Comparison of ENCODE assay signal across 8 cellular contexts in genomic region chr18:11981633-11982366, GRCh38. TPM values are rescaled to one million over a fixed set of nuclear protein-coding genes. Genes with fewer than 3 reads are reported as not detected.
DNase-seq lines count a peak whose midpoint lies in the region; ATAC-seq and TF ChIP-seq lines count a peak whose summit lies in the region.

No MANE protein-coding gene starts in this region.

- peak; percentile 20 for ATAC-seq in GM19372 (IDR thresholded peaks at IDR 0.05; ENCODE audit: low read depth, unreplicated experiment)
- ATAC-seq in HG03432 (IDR thresholded peaks at IDR 0.05; ENCODE audit: unreplicated experiment): peak; percentile 22
- peak; percentile 29 to 45 for ATAC-seq in lower lobe of right lung

- H3K36me3 ChIP-seq in lower lobe of right lung: no peaks in the 10 kb centered on the region

- peaks cover 66% of the 10 kb centered on the region for H3K4me1 Mint-ChIP-seq in CD14-positive monocyte
- peaks cover 25% of the 10 kb centered on the region for H3K4me1 Mint-ChIP-seq in stimulated activated naive CD8-positive, alpha-beta T cell treated with anti-CD3 and anti-CD28 coated beads, Interleukin-15, Interleukin-2, amounts not matched to agents 100 ng/mL and 50 ng/mL, for 24 hours (ENCODE audit: low read depth)

- no peaks in the 10 kb centered on the region for H3K9me3 ChIP-seq in lower lobe of right lung

- intact Hi-C loops in CD14-positive monocyte (cut with micrococcal nuclease) (loop anchor here (2.0 to 10.0 kb wide), 5 partner anchors 34 to 396 kb away; partner anchors contain the start of genes AFG3L2 (in 2 of the 2) and CHMP1B (in 2 of the 2)), lower lobe of right lung (cut with DNase I) (no loop called here)

- peak overlapping the region; percentile 89 to 97 (median 95) for H3K27ac Mint-ChIP-seq in CD14-positive monocyte
- H3K27ac Mint-ChIP-seq in stimulated activated naive CD8-positive, alpha-beta T cell treated with anti-CD3 and anti-CD28 coated beads, Interleukin-15, Interleukin-2, amounts not matched to agents 100 ng/mL and 50 ng/mL, for 24 hours: peak overlapping the region; percentile 61

- no peaks in the 10 kb centered on the region for H3K36me3 Mint-ChIP-seq in CD14-positive monocyte
- H3K36me3 Mint-ChIP-seq in stimulated activated naive CD8-positive, alpha-beta T cell treated with anti-CD3 and anti-CD28 coated beads, Interleukin-15, Interleukin-2, amounts not matched to agents 100 ng/mL and 50 ng/mL, for 24 hours (ENCODE audit: low read depth): no peaks in the 10 kb centered on the region

- no peak for TF ChIP-seq CTCF in CD14-positive monocyte (IDR thresholded peaks at IDR 0.05)
- no peak for TF ChIP-seq CTCF in coronary artery (IDR thresholded peaks at IDR 0.05)
- no peak for TF ChIP-seq CTCF in lower lobe of right lung (IDR thresholded peaks at IDR 0.05)

- DNase-seq in CD14-positive monocyte (ENCODE audit: low spot score) (peak; percentile 66), SKM-1 (lab: John Stamatoyannopoulos, UW; ENCODE audit: unreplicated experiment) (peak; percentile 30), coronary artery (ENCODE audit: low spot score) (no peak), lower lobe of right lung (peak; percentile 75), occipital lobe (lab: John Stamatoyannopoulos, UW) (no peak)

- peaks cover 49% of the 10 kb centered on the region for H3K4me1 ChIP-seq in lower lobe of right lung

- no peaks in the 10 kb centered on the region for H3K27me3 Mint-ChIP-seq in CD14-positive monocyte (ENCODE audit: low read depth in 3 of 3)
- H3K27me3 Mint-ChIP-seq in stimulated activated naive CD8-positive, alpha-beta T cell treated with anti-CD3 and anti-CD28 coated beads, Interleukin-15, Interleukin-2, amounts not matched to agents 100 ng/mL and 50 ng/mL, for 24 hours: no peaks in the 10 kb centered on the region

- no peaks in the 10 kb centered on the region for H3K27me3 ChIP-seq in lower lobe of right lung (ENCODE audit: low read depth)

- H3K27ac ChIP-seq in coronary artery (peak overlapping the region; percentile 95 to 97), lower lobe of right lung (peak overlapping the region; percentile 99)

- peak overlapping the region; percentile 93 to 96 for H3K4me3 Mint-ChIP-seq in CD14-positive monocyte
- H3K4me3 Mint-ChIP-seq in stimulated activated naive CD8-positive, alpha-beta T cell treated with anti-CD3 and anti-CD28 coated beads, Interleukin-15, Interleukin-2, amounts not matched to agents 100 ng/mL and 50 ng/mL, for 24 hours: peak overlapping the region; percentile 89

- peaks cover 0 to 2% (median 0%) of the 10 kb centered on the region in 7 donors for H3K9me3 Mint-ChIP-seq in CD14-positive monocyte
- no peaks in the 10 kb centered on the region for H3K9me3 Mint-ChIP-seq in stimulated activated naive CD8-positive, alpha-beta T cell treated with anti-CD3 and anti-CD28 coated beads, Interleukin-15, Interleukin-2, amounts not matched to agents 100 ng/mL and 50 ng/mL, for 24 hours

- H3K4me3 ChIP-seq in coronary artery (peak overlapping the region; percentile 89), lower lobe of right lung (peak overlapping the region; percentile 83)

RNA-seq across cellular contexts. Expression of gene IMPA2, which starts 0.5 kb away (rescaled TPM):
- 100 to 1,000 TPM; 145 to 186 TPM for polyA plus RNA-seq in CD14-positive monocyte
- 54.2 TPM for total RNA-seq in lower lobe of right lung
- total RNA-seq in occipital lobe: 6.1 TPM

Comparison
In these comparisons a context has a peak if more than half of its experiments do, and no peak if none do; other contexts are left out.
1. DNase-seq: peak in CD14-positive monocyte (single experiment), SKM-1 (single experiment) and lower lobe of right lung (single experiment); none in coronary artery (single experiment) and occipital lobe (single experiment).
2. Peak in every context shown above with its lines, with median percentiles within 50 percentile points of each other: ATAC-seq.